In the genomic region with DNA sequence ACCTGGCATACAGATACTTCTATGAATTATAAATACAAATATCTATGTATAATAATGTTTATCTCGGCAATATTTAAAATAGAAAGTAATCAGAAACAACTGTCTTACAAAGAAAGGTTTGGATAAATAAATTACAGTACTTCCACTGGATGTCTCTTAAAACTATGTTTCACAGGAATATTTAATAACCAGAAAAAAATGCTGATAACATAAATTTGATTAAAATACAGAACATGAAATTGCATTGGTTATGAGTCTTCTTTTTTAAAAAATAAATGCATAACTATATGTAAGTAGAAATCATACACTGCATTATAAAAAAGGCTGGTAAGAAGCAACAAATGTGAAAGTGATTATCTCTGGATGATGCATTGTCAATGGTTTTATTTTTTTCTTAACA, we compare ENCODE assay signal across 23 cellular contexts.
DNase-seq lines count a peak whose midpoint lies in the region; ATAC-seq, FAIRE-seq and TF ChIP-seq lines count a peak whose summit lies in the region.
"Had no signal": no experiment of that assay in that cellular context is flagged by ENCODE, and none has a peak within 500 bp of the region (broad histone marks: within the 10 kb centered on the region; RNA-seq: fewer than 3 reads in every experiment).

No MANE protein-coding gene starts in this region.

- H3K27me3 ChIP-seq in HepG2 (ENCODE audit: control insufficient read depth in 1 of 2, insufficient read depth in 2 of 2, low read length in 2 of 2) (no peaks in the 10 kb centered on the region), right lobe of liver (no peaks in the 10 kb centered on the region), IMR-90 (ENCODE audit: control insufficient read depth, insufficient read depth, low read length) (no peaks in the 10 kb centered on the region), dorsolateral prefrontal cortex (no peaks in the 10 kb centered on the region), small intestine (ENCODE audit: control insufficient read depth in 2 of 2, insufficient read depth in 2 of 2, low read length in 2 of 2) (no peaks in the 10 kb centered on the region), psoas muscle (ENCODE audit: insufficient read depth in 3 of 3, low read length in 2 of 3) (no peaks in the 10 kb centered on the region)
- H3K27me3 ChIP-seq: BE2C; BLaER1 treated with 17β-estradiol and CSF1 and Interleukin-3, amounts not matched to agents 10 nM and 100 nM had no signal

- 95% methylated on average over 1 of the region's 1 CpG for whole genome bisulfite sequencing in HepG2 (ENCODE audit: low lambda C conversion rate)
- WGBS in right lobe of liver (ENCODE audit: insufficient coverage, low coverage, low lambda C conversion rate, missing lambda C conversion rate): 82% methylated on average over 1 of the region's 1 CpG
- no CpG with 5 or more reads among the region's 1 CpG for WGBS in IMR-90 (ENCODE audit: extremely low coverage in 2 of 2, insufficient read length in 1 of 2), 2 experiments
- 91 to 96% (median 93%) methylated on average over 1 of the region's 1 CpG for WGBS in small intestine, 3 donors
- 95 to 97% (median 96%) methylated on average over 1 of the region's 1 CpG for WGBS in psoas muscle, 3 donors

- H4K20me1 ChIP-seq in HepG2 (ENCODE audit: insufficient read depth, low read length): no peaks in the 10 kb centered on the region
- no peaks in the 10 kb centered on the region for H4K20me1 ChIP-seq in IMR-90 (ENCODE audit: insufficient read depth, low read length)

- TF ChIP-seq RAD21 in HepG2 (CRISPR knock-in tag; IDR thresholded peaks at IDR 0.05) (no peak), IMR-90 (IDR thresholded peaks at IDR 0.05; ENCODE audit: low read length) (no peak)

- no peak overlapping the region for H2BK15ac ChIP-seq in IMR-90 (ENCODE audit: low read depth, low read length)

- H3K79me2 ChIP-seq in HepG2 (ENCODE audit: insufficient read depth, low read length): no peaks in the 10 kb centered on the region

- no peak overlapping the region for H3K18ac ChIP-seq in IMR-90 (ENCODE audit: low read depth, low read length)

- no peak overlapping the region for H2AK5ac ChIP-seq in IMR-90 (ENCODE audit: low read depth, low read length)

- ATAC-seq in HepG2: no peak
- ATAC-seq in right lobe of liver: no peak
- no peak for ATAC-seq in IMR-90 (ENCODE audit: low read depth)
- ATAC-seq in psoas muscle: no peak

- H3K23ac ChIP-seq in IMR-90 (ENCODE audit: low read depth, low read length): no peak overlapping the region

- no peak for TF ChIP-seq CTCF in HepG2 (CRISPR knock-in tag; IDR thresholded peaks at IDR 0.05)
- TF ChIP-seq CTCF in right lobe of liver (IDR thresholded peaks at IDR 0.05): no peak
- TF ChIP-seq CTCF in IMR-90 (conservative IDR thresholded peaks at IDR 0.05; ENCODE audit: low read depth, low read length): no peak
- TF ChIP-seq CTCF in dorsolateral prefrontal cortex (IDR thresholded peaks at IDR 0.05 in 54 of 56, conservative IDR thresholded peaks at IDR 0.05 in 2 of 56; ENCODE audit: low read depth in 1 of 56, partially characterized antibody in 56 of 56): no peak
- no peak for TF ChIP-seq CTCF in psoas muscle (IDR thresholded peaks at IDR 0.05)

- H3K14ac ChIP-seq in IMR-90 (replicated peaks; ENCODE audit: low read depth, low read length): no peak overlapping the region

- BruUV-seq in HepG2 (replicated peaks; lab: Mats Ljungman, UMichigan) (no TSS peak), IMR-90 (replicated peaks; lab: Mats Ljungman, UMichigan) (no TSS peak)

- intact Hi-C loops in HepG2 (cut with micrococcal nuclease; ENCODE audit: unreplicated experiment): no loop called here
- intact Hi-C loops in right lobe of liver (cut with DNase I): no loop called here
- intact Hi-C loops in IMR-90 (cut with micrococcal nuclease): loop anchor here (5.0 to 10.0 kb wide), 2 partner anchors 172 to 1681 kb away; no protein-coding TSS in a partner anchor
- intact Hi-C loops in dorsolateral prefrontal cortex (cut with DNase I): loop anchor here (10.0 kb wide), 3 partner anchors 191 to 1221 kb away; no protein-coding TSS in a partner anchor
- intact Hi-C loops in psoas muscle (cut with DNase I): no loop called here

- H4K5ac ChIP-seq in IMR-90 (ENCODE audit: low read depth, low read length): no peak overlapping the region

- H2AK9ac ChIP-seq in IMR-90 (replicated peaks; ENCODE audit: low read depth, low read length, poor library complexity): no peak overlapping the region

- no peak overlapping the region for H2BK120ac ChIP-seq in IMR-90 (ENCODE audit: low read depth, low read length)

- H3K4ac ChIP-seq in IMR-90 (ENCODE audit: low read depth, low read length): no peak overlapping the region

- H3K56ac ChIP-seq in IMR-90 (ENCODE audit: extremely low read depth, insufficient read depth, low read length): no peak overlapping the region

- H2BK5ac ChIP-seq in IMR-90 (ENCODE audit: low read depth, low read length, poor library complexity, severe bottlenecking): no peak overlapping the region

- DNase-seq in HepG2 (ENCODE audit: low spot score): no peak
- DNase-seq in right lobe of liver: no peak
- no peak for DNase-seq in IMR-90
- DNase-seq in dorsolateral prefrontal cortex: no peak
- DNase-seq in small intestine: no peak
- no peak for DNase-seq in psoas muscle
- no peak for DNase-seq in activated CD4-positive, alpha-beta T cell treated with anti-CD3 and anti-CD28 coated beads for 48 hours
- DNase-seq in effector CD4-positive, alpha-beta T cell: no peak
- DNase-seq: 8988T; AML-193; BE2C; Calu3; CD4-positive, alpha-beta T cell; CD8-positive, alpha-beta memory T cell; COR-L47; DMS53; DMS79 treated with DMSO at 0.1 percent for 48 hours; GF-D8; GOT3; HFFc6 had no signal

- no peak overlapping the region for H3K4me2 ChIP-seq in HepG2 (ENCODE audit: low read depth, low read length)
- H3K4me2 ChIP-seq in IMR-90 (ENCODE audit: low read depth, low read length): no peak overlapping the region
- H3K4me2 ChIP-seq: BLaER1 treated with 17β-estradiol and CSF1 and Interleukin-3, amounts not matched to agents 10 nM and 100 nM had no signal

- H4K91ac ChIP-seq in IMR-90 (ENCODE audit: insufficient read depth, low read depth, low read length): no peak overlapping the region

- H3K79me1 ChIP-seq in IMR-90 (ENCODE audit: low read depth in 1 of 2, low read length in 2 of 2): no peaks in the 10 kb centered on the region

- no peak overlapping the region for H2BK20ac ChIP-seq in IMR-90 (ENCODE audit: low read depth, low read length)

- POLR2A ChIA-PET in HepG2 (lab: Yijun Ruan, JAX): no interaction called here
- POLR2A ChIA-PET in IMR-90 (lab: Charles Lee; ENCODE audit: unreplicated experiment): no interaction called here

- H3K4me3 ChIP-seq in HepG2 (replicated peaks in 1 of 3; ENCODE audit: insufficient read depth in 1 of 3, low read depth in 2 of 3, low read length in 3 of 3) (no peak overlapping the region), right lobe of liver (no peak overlapping the region), IMR-90 (ENCODE audit: insufficient read depth, low read depth, low read length) (no peak overlapping the region), dorsolateral prefrontal cortex (no peak overlapping the region), small intestine (ENCODE audit: low read depth in 1 of 2, low read length in 2 of 2) (no peak overlapping the region), psoas muscle (no peak overlapping the region)
- H3K4me3 ChIP-seq: BLaER1 treated with 17β-estradiol and CSF1 and Interleukin-3, amounts not matched to agents 10 nM and 100 nM; HAP-1 had no signal

- no peaks in the 10 kb centered on the region for H3K9me3 ChIP-seq in HepG2 (ENCODE audit: low read length)
- H3K9me3 ChIP-seq in right lobe of liver: no peaks in the 10 kb centered on the region
- H3K9me3 ChIP-seq in IMR-90 (ENCODE audit: control insufficient read depth, insufficient read depth, low read length): no peaks in the 10 kb centered on the region
- no peaks in the 10 kb centered on the region for H3K9me3 ChIP-seq in small intestine (ENCODE audit: control insufficient read depth, low read depth)
- H3K9me3 ChIP-seq in psoas muscle: no peaks in the 10 kb centered on the region
- H3K9me3 ChIP-seq: BE2C; BLaER1 treated with 17β-estradiol and CSF1 and Interleukin-3, amounts not matched to agents 10 nM and 100 nM; HAP-1 had no signal

- H3K27ac ChIP-seq in HepG2 (ENCODE audit: extremely low read length, insufficient read depth, low read length) (no peak overlapping the region), right lobe of liver (no peak overlapping the region), IMR-90 (ENCODE audit: insufficient read depth, low read length) (no peak overlapping the region), dorsolateral prefrontal cortex (peak overlapping the region in 36 of 59 donors; percentile 3 to 98 (median 36)), small intestine (ENCODE audit: low read depth in 1 of 2, low read length in 1 of 2) (no peak overlapping the region), psoas muscle (no peak overlapping the region)
- H3K27ac ChIP-seq: BLaER1 treated with 17β-estradiol and CSF1 and Interleukin-3, amounts not matched to agents 10 nM and 100 nM had no signal

- H2AFZ ChIP-seq in HepG2 (ENCODE audit: low read length) (no peak overlapping the region), IMR-90 (replicated peaks; ENCODE audit: low read length, poor library complexity) (no peak overlapping the region)

- H3K4me1 ChIP-seq in HepG2 (ENCODE audit: insufficient read depth, low read length) (no peaks in the 10 kb centered on the region), right lobe of liver (no peaks in the 10 kb centered on the region), IMR-90 (ENCODE audit: control insufficient read depth, insufficient read depth, low read length) (no peaks in the 10 kb centered on the region; the same call in 1 of the 2 replicates), small intestine (ENCODE audit: control insufficient read depth in 2 of 2, insufficient read depth in 1 of 2, low read depth in 1 of 2, low read length in 1 of 2) (no peaks in the 10 kb centered on the region), psoas muscle (no peaks in the 10 kb centered on the region)
- H3K4me1 ChIP-seq: BE2C, HAP-1 had no signal

- TF ChIP-seq POLR2A in HepG2 (IDR thresholded peaks at IDR 0.05; ENCODE audit: insufficient read depth in 1 of 2, low read depth in 2 of 2, low read length in 2 of 2) (no peak), right lobe of liver (IDR thresholded peaks at IDR 0.05) (no peak), IMR-90 (IDR thresholded peaks at IDR 0.05; ENCODE audit: low read depth, low read length) (no peak)

- in situ Hi-C loops in HepG2 (cut with HindIII; ENCODE audit: extremely low pct_ligation_motif_present, low pct_unique_long_range_greater_than_20kb) (no loop called here), IMR-90 (cut with MboI; ENCODE audit: low sequenced_read_pairs) (no loop called here)

- 0 out of 5 replicates have a peak, but pooled peaks cover 0 to 3% of the 10 kb centered on the region in 2 experiments for H3K36me3 ChIP-seq in HepG2 (replicated peaks in 1 of 2; ENCODE audit: control insufficient read depth in 1 of 2, insufficient read depth in 2 of 2, low read length in 2 of 2)
- H3K36me3 ChIP-seq in right lobe of liver: no peaks in the 10 kb centered on the region
- no peaks in the 10 kb centered on the region for H3K36me3 ChIP-seq in IMR-90 (ENCODE audit: control insufficient read depth, insufficient read depth, low read length)
- H3K36me3 ChIP-seq in small intestine (ENCODE audit: control insufficient read depth in 2 of 2, insufficient read depth in 2 of 2, low read length in 2 of 2): no peaks in the 10 kb centered on the region
- H3K36me3 ChIP-seq in psoas muscle (ENCODE audit: insufficient read depth in 1 of 2, low read depth in 1 of 2): no peaks in the 10 kb centered on the region
- H3K36me3 ChIP-seq: BE2C, HAP-1 had no signal

- H3K9ac ChIP-seq in HepG2 (ENCODE audit: insufficient read depth, low read depth, low read length) (no peak overlapping the region), IMR-90 (ENCODE audit: low read depth, low read length) (no peak overlapping the region)
- H3K9ac ChIP-seq: BLaER1 treated with 17β-estradiol and CSF1 and Interleukin-3, amounts not matched to agents 10 nM and 100 nM had no signal

- no peak overlapping the region for H4K8ac ChIP-seq in IMR-90 (ENCODE audit: low read depth in 2 of 2, low read length in 2 of 2)

- dilution Hi-C loops in IMR-90 (cut with HindIII; ENCODE audit: low sequenced_read_pairs, unreplicated experiment): no loop called here

- no peak for TF ChIP-seq EP300 in HepG2 (IDR thresholded peaks at IDR 0.05; ENCODE audit: low read depth in 2 of 2, low read length in 2 of 2)
- TF ChIP-seq EP300 in HepG2 (CRISPR knock-in tag; IDR thresholded peaks at IDR 0.05; ENCODE audit: borderline replicate concordance): no peak

- CTCF ChIA-PET in HepG2 (lab: Yijun Ruan, JAX; ENCODE audit: low intra/inter-chr PET ratio, low total read pairs): no interaction called here
- CTCF ChIA-PET in IMR-90 (lab: Yijun Ruan, JAX): no interaction called here

- FAIRE-seq in HepG2 (lab: Jason Lieb, UNC): no peak
- peak; percentile 93 for FAIRE-seq in small intestine (lab: Jason Lieb, UNC)
- FAIRE-seq: GM12891 had no signal

- H3K9me1 ChIP-seq in IMR-90 (ENCODE audit: insufficient read depth, low read length): no peaks in the 10 kb centered on the region

Comparison
In these comparisons a context has a peak if more than half of its experiments do, and no peak if none do; other contexts are left out.
1. H3K27ac ChIP-seq: peak in dorsolateral prefrontal cortex (36 of 59); none in HepG2 (single experiment), right lobe of liver (0 of 3), IMR-90 (single experiment), small intestine (0 of 2) and psoas muscle (single experiment).
2. intact Hi-C loops: an anchor here in IMR-90 (5.0 to 10.0 kb wide) and dorsolateral prefrontal cortex (10.0 kb wide); none called in HepG2, right lobe of liver and psoas muscle.